In genomic region chr1:212446333-212446732, GRCh38 we compare ENCODE assay signal across 36 cellular contexts.
"Had no signal": no experiment of that assay in that cellular context is flagged by ENCODE, and none has a peak within 500 bp of the region (broad histone marks: within the 10 kb centered on the region; RNA-seq: fewer than 3 reads in every experiment).

No MANE protein-coding gene starts in this region.

- ATAC-seq: activated T-cell treated with anti-CD3 and anti-CD28 coated beads, Interleukin-2, amount 50 U/mL, for 4 hours; activated T-cell treated with anti-CD3 and anti-CD28 coated beads, Interleukin-2, amount 50 U/mL, for 72 hours; activated T-helper 17 cell treated with anti-CD3 and anti-CD28 coated beads, Interleukin-2, amount 50 U/mL, for 72 hours; body of pancreas had no signal

- H3K27ac ChIP-seq: adrenal gland, ascending aorta, body of pancreas, brain microvascular endothelial cell, breast epithelium, cardiac muscle cell had no signal

- H3K27ac Mint-ChIP-seq: activated naive CD4-positive, alpha-beta T cell treated with anti-CD3 and anti-CD28 coated beads for 36 hours; activated naive CD4-positive, alpha-beta T cell treated with anti-CD3 and anti-CD28 coated beads, Interleukin-2, amount 10 ng/mL, durations not matched to agents 7 days and 5 days; activated naive CD4-positive, alpha-beta T cell treated with anti-CD3 and anti-CD28 coated beads, Interleukin-2, amount 50 U/mL, for 24 hours; activated naive CD8-positive, alpha-beta T cell; activated naive CD8-positive, alpha-beta T cell treated with anti-CD3 and anti-CD28 coated beads for 36 hours; activated naive CD8-positive, alpha-beta T cell treated with anti-CD3 and anti-CD28 coated beads, Interleukin-2, amount 10 ng/mL, durations not matched to agents 7 days and 5 days; activated naive CD8-positive, alpha-beta T cell treated with anti-CD3 and anti-CD28 coated beads, Interleukin-2, amount 50 U/mL, for 24 hours; activated T-cell treated with anti-CD3 and anti-CD28 coated beads, Interleukin-2, amount 50 U/mL, for 24 hours; activated T-cell treated with anti-CD3 and anti-CD28 coated beads, Interleukin-2, amount 50 U/mL, for 72 hours; activated T-helper 1 cell treated with anti-CD3 and anti-CD28 coated beads, Interleukin-12 subunit alpha, Interleukin-12 subunit beta, Interleukin-2, Interleukin-4 antibody, amounts not matched to agents 30 ng/mL and 10 ng/mL and 1 ng/mL, durations not matched to agents 14 hours and 24 hours and 36 hours; activated T-helper 17 cell treated with anti-CD3 and anti-CD28 coated beads, Interleukin-2, amount 50 U/mL, for 72 hours; activated T-helper 2 cell treated with anti-CD3 and anti-CD28 coated beads, Interferon-gamma antibody, Interleukin-2, Interleukin-4, amounts not matched to agents 10 μg/mL and 5 μg/mL and 100 μg/mL, durations not matched to agents 14 hours and 24 hours and 36 hours; brain had no signal

- H3K36me3 ChIP-seq: brain microvascular endothelial cell, breast epithelium, cardiac muscle cell had no signal

- H3K27me3 ChIP-seq: adrenal gland, ascending aorta, body of pancreas, brain microvascular endothelial cell, breast epithelium, cardiac muscle cell had no signal

- H3K9me3 Mint-ChIP-seq: activated naive CD4-positive, alpha-beta T cell treated with anti-CD3 and anti-CD28 coated beads for 36 hours; activated naive CD4-positive, alpha-beta T cell treated with anti-CD3 and anti-CD28 coated beads, Interleukin-2, amount 10 ng/mL, durations not matched to agents 7 days and 5 days; activated naive CD4-positive, alpha-beta T cell treated with anti-CD3 and anti-CD28 coated beads, Interleukin-2, amount 50 U/mL, for 24 hours; activated naive CD8-positive, alpha-beta T cell treated with anti-CD3 and anti-CD28 coated beads for 36 hours; activated naive CD8-positive, alpha-beta T cell treated with anti-CD3 and anti-CD28 coated beads, Interleukin-2, amount 10 ng/mL, durations not matched to agents 7 days and 5 days; activated naive CD8-positive, alpha-beta T cell treated with anti-CD3 and anti-CD28 coated beads, Interleukin-2, amount 50 U/mL, for 24 hours; activated T-cell treated with anti-CD3 and anti-CD28 coated beads, Interleukin-2, amount 50 U/mL, for 24 hours; activated T-cell treated with anti-CD3 and anti-CD28 coated beads, Interleukin-2, amount 50 U/mL, for 4 hours; activated T-cell treated with anti-CD3 and anti-CD28 coated beads, Interleukin-2, amount 50 U/mL, for 72 hours; activated T-helper 1 cell treated with anti-CD3 and anti-CD28 coated beads, Interleukin-12 subunit alpha, Interleukin-12 subunit beta, Interleukin-2, Interleukin-4 antibody, amounts not matched to agents 30 ng/mL and 10 ng/mL and 1 ng/mL, durations not matched to agents 14 hours and 24 hours and 36 hours; activated T-helper 17 cell treated with anti-CD3 and anti-CD28 coated beads, Interleukin-2, amount 50 U/mL, for 72 hours; activated T-helper 2 cell treated with anti-CD3 and anti-CD28 coated beads, Interferon-gamma antibody, Interleukin-2, Interleukin-4, amounts not matched to agents 10 μg/mL and 5 μg/mL and 100 μg/mL, durations not matched to agents 14 hours and 24 hours and 36 hours; brain; central memory CD8-positive, alpha-beta T cell had no signal

- H3K4me1 ChIP-seq: adrenal gland, body of pancreas, breast epithelium had no signal

- H3K4me3 ChIP-seq: adrenal gland, ascending aorta, body of pancreas, breast epithelium, cardiac muscle cell had no signal

- H3K36me3 Mint-ChIP-seq: activated naive CD4-positive, alpha-beta T cell treated with anti-CD3 and anti-CD28 coated beads, Interleukin-2, amount 10 ng/mL, durations not matched to agents 7 days and 5 days; activated naive CD8-positive, alpha-beta T cell had no signal

- H3K9me3 ChIP-seq: adrenal gland, ascending aorta, body of pancreas, breast epithelium had no signal

- DNase-seq: activated effector memory CD4-positive, alpha-beta T cell treated with anti-CD3 and anti-CD28 coated beads, Interleukin-2, amount 50 U/mL, for 16 hours; activated effector memory CD4-positive, alpha-beta T cell treated with Interleukin-2 at 50 U/mL for 16 hours; activated gamma-delta T cell; activated gamma-delta T cell treated with Interleukin-2 at 50 U/mL for 16 hours; activated naive CD4-positive, alpha-beta T cell; activated naive CD4-positive, alpha-beta T cell treated with anti-CD3 and anti-CD28 coated beads for 36 hours; activated naive CD4-positive, alpha-beta T cell treated with anti-CD3 and anti-CD28 coated beads, Interleukin-2, amount 10 ng/mL, durations not matched to agents 7 days and 5 days; activated naive CD4-positive, alpha-beta T cell treated with Interleukin-2 at 50 U/mL for 16 hours; activated naive CD8-positive, alpha-beta T cell treated with anti-CD3 and anti-CD28 coated beads for 36 hours; activated naive CD8-positive, alpha-beta T cell treated with anti-CD3 and anti-CD28 coated beads, Interleukin-2, amount 10 ng/mL, durations not matched to agents 7 days and 5 days; activated naive CD8-positive, alpha-beta T cell treated with anti-CD3 and anti-CD28 coated beads, Interleukin-2, amount 50 U/mL, for 24 hours; activated T-cell treated with anti-CD3 and anti-CD28 coated beads for 4 hours; activated T-cell treated with anti-CD3 and anti-CD28 coated beads, Interleukin-2, amount 50 U/mL, for 1 hour; activated T-cell treated with anti-CD3 and anti-CD28 coated beads, Interleukin-2, amount 50 U/mL, for 24 hours; activated T-cell treated with anti-CD3 and anti-CD28 coated beads, Interleukin-2, amount 50 U/mL, for 4 hours; activated T-cell treated with anti-CD3 and anti-CD28 coated beads, Interleukin-2, amount 50 U/mL, for 48 hours; activated T-cell treated with anti-CD3 and anti-CD28 coated beads, Interleukin-2, amount 50 U/mL, for 72 hours; adrenal gland; amniotic stem cell; amygdala; anterior cingulate cortex; body of pancreas; brain microvascular endothelial cell; caudate nucleus; central memory CD4-positive, alpha-beta T cell; cerebellar nuclear complex had no signal
